Comparison of ENCODE assay signal across 1 cellular context in genomic region chr17:69672924-69673323, GRCh38.
TF ChIP-seq lines count a peak whose summit lies in the region.

No MANE protein-coding gene starts in this region.

TF ChIP-seq in IMR-90, 13 proteins besides CTCF, POLR2A, EP300 and RAD21:
- TF ChIP-seq MAZ (IDR thresholded peaks at IDR 0.05; ENCODE audit: borderline replicate concordance, low read depth, low read length) (no peak), FOS (IDR thresholded peaks at IDR 0.05; ENCODE audit: low read depth, low read length) (0 out of 2 replicates have a peak, but pooled peaks have one; percentile 12), CEBPB (IDR thresholded peaks at IDR 0.05; ENCODE audit: low read depth, low read length) (no peak)
